Comparison of ENCODE assay signal across 13 cellular contexts in the genomic region with DNA sequence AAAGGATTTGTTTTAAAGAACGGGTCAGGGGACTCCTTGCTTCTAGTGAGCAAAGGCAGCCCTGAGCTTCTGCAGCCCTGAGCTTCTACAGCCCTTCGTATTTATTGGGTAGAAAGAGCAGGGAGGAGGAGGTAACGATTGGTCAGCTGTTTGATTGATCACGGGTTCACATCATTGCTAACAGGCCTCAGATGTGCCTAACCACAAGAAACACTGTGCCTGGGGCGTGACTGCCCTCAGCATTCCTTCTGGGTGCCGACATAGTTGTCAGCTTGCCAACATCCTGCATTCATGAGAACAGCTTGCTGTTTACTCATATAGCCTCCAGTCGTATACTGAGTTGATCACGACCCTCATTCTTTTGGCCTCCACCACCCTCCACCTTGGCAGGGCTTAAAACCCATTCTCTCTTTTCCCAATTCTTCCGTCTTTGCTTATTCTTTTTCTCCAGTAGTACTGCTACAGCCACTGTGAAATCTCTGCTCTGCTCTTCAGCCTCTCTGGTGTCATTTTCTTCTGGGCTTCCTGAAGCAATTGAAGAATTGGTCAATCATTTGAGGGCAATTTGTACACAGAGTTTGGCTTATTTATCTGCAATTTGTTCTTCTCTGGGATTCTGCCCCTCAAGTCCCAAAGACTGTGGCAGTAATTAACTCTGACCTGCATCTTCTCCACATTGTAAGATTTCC. TPM values are rescaled to one million over a fixed set of nuclear protein-coding genes. Genes with fewer than 3 reads are reported as not detected.
DNase-seq lines count a peak whose midpoint lies in the region; ATAC-seq, FAIRE-seq and TF ChIP-seq lines count a peak whose summit lies in the region.
"Had no signal": no experiment of that assay in that cellular context is flagged by ENCODE, and none has a peak within 500 bp of the region (broad histone marks: within the 10 kb centered on the region; RNA-seq: fewer than 3 reads in every experiment).

No MANE protein-coding gene starts in this region.

- no peaks in the 10 kb centered on the region for H3K4me1 Mint-ChIP-seq in glutamatergic neuron (ENCODE audit: low read depth, unreplicated experiment)

- peaks cover 6% of the 10 kb centered on the region for H3K36me3 Mint-ChIP-seq in glutamatergic neuron (ENCODE audit: unreplicated experiment)

- ATAC-seq in HG03571 (IDR thresholded peaks at IDR 0.05; ENCODE audit: unreplicated experiment): no peak
- no peak for ATAC-seq in GM18870 (IDR thresholded peaks at IDR 0.05; ENCODE audit: unreplicated experiment)
- ATAC-seq: natural killer cell treated with Interleukin-12 subunit alpha and Interleukin-12 subunit beta and Interleukin-15 and Interleukin-18, amount 100 ng/mL, for 72 hours had no signal

- no peak overlapping the region for H3K27ac Mint-ChIP-seq in glutamatergic neuron (ENCODE audit: unreplicated experiment)
- H3K27ac Mint-ChIP-seq: activated T-helper 1 cell treated with anti-CD3 and anti-CD28 coated beads, Interleukin-12 subunit alpha, Interleukin-12 subunit beta, Interleukin-2, Interleukin-4 antibody, amounts not matched to agents 30 ng/mL and 10 ng/mL and 1 ng/mL, durations not matched to agents 14 hours and 24 hours and 36 hours; natural killer cell treated with Interleukin-12 subunit alpha and Interleukin-12 subunit beta and Interleukin-15 and Interleukin-18, amount 100 ng/mL, for 72 hours had no signal

- FAIRE-seq in H54 (lab: Jason Lieb, UNC): peak; percentile 36
- no peak for FAIRE-seq in RCC 7860 (lab: Jason Lieb, UNC)
- FAIRE-seq: G401.6 had no signal

- TF ChIP-seq CTCF in glutamatergic neuron (IDR thresholded peaks at IDR 0.05; ENCODE audit: partially characterized antibody, unreplicated experiment): no peak

- peak overlapping the region; percentile 56 for H3K27ac ChIP-seq in epithelial cell of prostate
- H3K27ac ChIP-seq: VCaP had no signal

- TF ChIP-seq POLR2A in H54 (IDR thresholded peaks at IDR 0.05; ENCODE audit: low read depth, low read length): no peak

- H3K27me3 Mint-ChIP-seq in glutamatergic neuron (ENCODE audit: unreplicated experiment): no peaks in the 10 kb centered on the region

- DNase-seq in H54 (ENCODE audit: insufficient read length, low spot score) (no peak), RCC 7860 (ENCODE audit: low spot score) (peak; percentile 48), epithelial cell of prostate (ENCODE audit: low read depth, low spot score) (peak; percentile 90), renal cortical epithelial cell (ENCODE audit: low read depth) (peak; percentile 87), glutamatergic neuron (no peak), globus pallidus (ENCODE audit: low spot score) (no peak)
- DNase-seq: NCI-H1048 had no signal

- peaks cover 4% of the 10 kb centered on the region for H3K9me3 Mint-ChIP-seq in glutamatergic neuron (ENCODE audit: unreplicated experiment)
- H3K9me3 Mint-ChIP-seq: activated T-helper 1 cell treated with anti-CD3 and anti-CD28 coated beads, Interleukin-12 subunit alpha, Interleukin-12 subunit beta, Interleukin-2, Interleukin-4 antibody, amounts not matched to agents 30 ng/mL and 10 ng/mL and 1 ng/mL, durations not matched to agents 14 hours and 24 hours and 36 hours; natural killer cell treated with Interleukin-12 subunit alpha and Interleukin-12 subunit beta and Interleukin-15 and Interleukin-18, amount 100 ng/mL, for 72 hours had no signal

- no peak overlapping the region for H3K4me3 Mint-ChIP-seq in glutamatergic neuron (ENCODE audit: unreplicated experiment)
- H3K4me3 Mint-ChIP-seq: activated T-helper 1 cell treated with anti-CD3 and anti-CD28 coated beads, Interleukin-12 subunit alpha, Interleukin-12 subunit beta, Interleukin-2, Interleukin-4 antibody, amounts not matched to agents 30 ng/mL and 10 ng/mL and 1 ng/mL, durations not matched to agents 14 hours and 24 hours and 36 hours; natural killer cell treated with Interleukin-12 subunit alpha and Interleukin-12 subunit beta and Interleukin-15 and Interleukin-18, amount 100 ng/mL, for 72 hours had no signal

RNA-seq across cellular contexts. Expression of gene NOP56, which starts 25.4 kb away (rescaled TPM):
- total RNA-seq in renal cortical epithelial cell: 110 and 169 TPM in 2 replicates
- total RNA-seq in glutamatergic neuron (ENCODE audit: unreplicated experiment): 185 TPM

RNA-seq across cellular contexts. Expression of gene IDH3B, which starts 37.0 kb away (rescaled TPM):
- total RNA-seq in renal cortical epithelial cell: 72.9 and 104 TPM in 2 replicates
- 103 TPM for total RNA-seq in glutamatergic neuron (ENCODE audit: unreplicated experiment)

Comparison
In these comparisons a context has a peak if more than half of its experiments do, and no peak if none do; other contexts are left out.
1. DNase-seq: peak in RCC 7860 (single experiment), epithelial cell of prostate (single experiment) and renal cortical epithelial cell (single experiment); none in H54 (single experiment), glutamatergic neuron (single experiment) and globus pallidus (single experiment).